23 cellular contexts compared by ENCODE assay signal in genomic region chr11:8122173-8122572, GRCh38. TPM values are rescaled to one million over a fixed set of nuclear protein-coding genes. Genes with fewer than 3 reads are reported as not detected.
DNase-seq lines count a peak whose midpoint lies in the region; ATAC-seq, FAIRE-seq and TF ChIP-seq lines count a peak whose summit lies in the region.
"Had no signal": no experiment of that assay in that cellular context is flagged by ENCODE, and none has a peak within 500 bp of the region (broad histone marks: within the 10 kb centered on the region; RNA-seq: fewer than 3 reads in every experiment).

No MANE protein-coding gene starts in this region.

- DNase-seq in HepG2 (ENCODE audit: low spot score), result no peak
- DNase-seq in right lobe of liver, result no peak
- DNase-seq in K562 (ENCODE audit: extremely low read depth in 1 of 4, low spot score in 3 of 4), result no peak
- no peak for DNase-seq in aorta
- DNase-seq in GM23338 (ENCODE audit: low spot score), result no peak
- DNase-seq: ACHN; BE2C; C1 segment of cervical spinal cord; Caco-2; Calu3; CD4-positive, alpha-beta memory T cell; CD4-positive, CD25-positive, alpha-beta regulatory T cell; DMS79 treated with DMSO at 0.1 percent for 48 hours; GF-D8 had no signal

- no peaks in the 10 kb centered on the region for H3K4me1 Mint-ChIP-seq in GM23338
- H3K4me1 Mint-ChIP-seq: CD14-positive monocyte; CD4-positive, CD25-positive, alpha-beta regulatory T cell had no signal

- TF ChIP-seq CTCF in HepG2 (CRISPR knock-in tag; IDR thresholded peaks at IDR 0.05), result no peak
- no peak for TF ChIP-seq CTCF in right lobe of liver (IDR thresholded peaks at IDR 0.05)
- no peak for TF ChIP-seq CTCF in K562 (IDR thresholded peaks at IDR 0.05 in 2 of 3, conservative IDR thresholded peaks at IDR 0.05 in 1 of 3; ENCODE audit: insufficient read depth in 2 of 3, low read depth in 1 of 3, low read length in 3 of 3)
- no peak for TF ChIP-seq CTCF in GM23338 (conservative IDR thresholded peaks at IDR 0.05; ENCODE audit: low read depth in 2 of 2)

- intact Hi-C loops in HepG2 (cut with micrococcal nuclease; ENCODE audit: unreplicated experiment) (no loop called here), right lobe of liver (cut with DNase I) (no loop called here), K562 (cut with micrococcal nuclease) (no loop called here), aorta (cut with DNase I) (no loop called here)

- CTCF ChIA-PET in HepG2 (lab: Yijun Ruan, JAX; ENCODE audit: low intra/inter-chr PET ratio, low total read pairs) (no interaction called here), K562 (lab: Yijun Ruan, JAX; ENCODE audit: low intra/inter-chr PET ratio) (no interaction called here)

- no peaks in the 10 kb centered on the region for H3K9me2 ChIP-seq in GM23338 (ENCODE audit: insufficient read depth)

- TF ChIP-seq POLR2A in HepG2 (IDR thresholded peaks at IDR 0.05; ENCODE audit: insufficient read depth in 1 of 2, low read depth in 2 of 2, low read length in 2 of 2), result no peak
- TF ChIP-seq POLR2A in right lobe of liver (IDR thresholded peaks at IDR 0.05), result no peak
- no peak for TF ChIP-seq POLR2A in K562 (conservative IDR thresholded peaks at IDR 0.05)

- H2AFZ ChIP-seq in HepG2 (ENCODE audit: low read length) (no peak overlapping the region), K562 (ENCODE audit: low read depth, low read length) (no peak overlapping the region), GM23338 (no peak overlapping the region)

- H3K9ac ChIP-seq in HepG2 (ENCODE audit: insufficient read depth, low read depth, low read length) (no peak overlapping the region), K562 (ENCODE audit: insufficient read depth in 1 of 2, low read depth in 2 of 2, low read length in 2 of 2) (no peak overlapping the region)
- H3K9ac ChIP-seq: BLaER1 had no signal

- no peaks in the 10 kb centered on the region for H3K79me2 ChIP-seq in HepG2 (ENCODE audit: insufficient read depth, low read length)
- no peaks in the 10 kb centered on the region for H3K79me2 ChIP-seq in K562 (ENCODE audit: control insufficient read depth, insufficient read depth, low read length)
- no peaks in the 10 kb centered on the region for H3K79me2 ChIP-seq in GM23338 (replicated peaks; ENCODE audit: insufficient read depth)

- no peaks in the 10 kb centered on the region for H3F3A ChIP-seq in GM23338 (replicated peaks; ENCODE audit: low read depth)

- H3K27ac Mint-ChIP-seq in GM23338, result no peak overlapping the region
- H3K27ac Mint-ChIP-seq: CD14-positive monocyte; CD4-positive, CD25-positive, alpha-beta regulatory T cell had no signal

- TF ChIP-seq RAD21 in HepG2 (CRISPR knock-in tag; IDR thresholded peaks at IDR 0.05) (no peak), K562 (CRISPR knock-in tag; conservative IDR thresholded peaks at IDR 0.05 in 1 of 2, IDR thresholded peaks at IDR 0.05 in 1 of 2) (no peak)

- peaks cover 11% of the 10 kb centered on the region; the same call in 2 of the 3 replicates for H3K36me3 Mint-ChIP-seq in GM23338 (ENCODE audit: low read depth)
- H3K36me3 Mint-ChIP-seq: CD14-positive monocyte had no signal

- H3K4me3 ChIP-seq in HepG2 (replicated peaks in 1 of 3; ENCODE audit: insufficient read depth in 1 of 3, low read depth in 2 of 3, low read length in 3 of 3), result no peak overlapping the region
- H3K4me3 ChIP-seq in right lobe of liver, result no peak overlapping the region
- no peak overlapping the region for H3K4me3 ChIP-seq in K562
- no peak overlapping the region for H3K4me3 ChIP-seq in aorta (ENCODE audit: low read length in 2 of 2)
- H3K4me3 ChIP-seq in GM23338, result no peak overlapping the region
- H3K4me3 ChIP-seq: BLaER1 had no signal

- H3K27me3 ChIP-seq in HepG2 (ENCODE audit: control insufficient read depth in 1 of 2, insufficient read depth in 2 of 2, low read length in 2 of 2) (no peaks in the 10 kb centered on the region), right lobe of liver (no peaks in the 10 kb centered on the region), K562 (ENCODE audit: control insufficient read depth in 2 of 2, insufficient read depth in 2 of 2, low read length in 2 of 2) (no peaks in the 10 kb centered on the region; a peak in 1 of 5 replicates), aorta (ENCODE audit: control insufficient read depth in 1 of 2, insufficient read depth in 2 of 2, low read length in 1 of 2) (no peaks in the 10 kb centered on the region), GM23338 (ENCODE audit: insufficient read depth) (no peaks in the 10 kb centered on the region)
- H3K27me3 ChIP-seq: BE2C, BLaER1 had no signal

- no peaks in the 10 kb centered on the region for H3K4me1 ChIP-seq in HepG2 (ENCODE audit: insufficient read depth, low read length)
- H3K4me1 ChIP-seq in right lobe of liver, result no peaks in the 10 kb centered on the region
- H3K4me1 ChIP-seq in K562 (replicated peaks in 1 of 2; ENCODE audit: control insufficient read depth in 2 of 2, insufficient read depth in 2 of 2, low read length in 2 of 2), result no peaks in the 10 kb centered on the region
- no peaks in the 10 kb centered on the region for H3K4me1 ChIP-seq in aorta (ENCODE audit: control insufficient read depth in 1 of 2, insufficient read depth in 2 of 2, low read length in 2 of 2)
- no peaks in the 10 kb centered on the region for H3K4me1 ChIP-seq in GM23338 (ENCODE audit: insufficient read depth)
- H3K4me1 ChIP-seq: BE2C, BLaER1, Caco-2 had no signal

- H3K36me3 ChIP-seq in HepG2 (replicated peaks in 1 of 2; ENCODE audit: control insufficient read depth in 1 of 2, insufficient read depth in 2 of 2, low read length in 2 of 2), result no peaks in the 10 kb centered on the region
- no peaks in the 10 kb centered on the region for H3K36me3 ChIP-seq in right lobe of liver
- no peaks in the 10 kb centered on the region for H3K36me3 ChIP-seq in K562 (ENCODE audit: control insufficient read depth, insufficient read depth, low read length)
- no peaks in the 10 kb centered on the region for H3K36me3 ChIP-seq in aorta (ENCODE audit: control insufficient read depth in 1 of 2, insufficient read depth in 2 of 2, low read length in 1 of 2)
- H3K36me3 ChIP-seq in GM23338 (ENCODE audit: insufficient read depth), result no peaks in the 10 kb centered on the region
- H3K36me3 ChIP-seq: BE2C, BLaER1 had no signal

- FAIRE-seq in HepG2 (lab: Jason Lieb, UNC), result no peak
- FAIRE-seq in K562 (lab: Jason Lieb, UNC), result no peak
- FAIRE-seq: D721Med, G401.6, GM12891, GM19239 had no signal

- in situ Hi-C loops in HepG2 (cut with HindIII; ENCODE audit: extremely low pct_ligation_motif_present, low pct_unique_long_range_greater_than_20kb) (no loop called here), K562 (cut with MboI) (no loop called here)

- H3K9me3 ChIP-seq in HepG2 (ENCODE audit: low read length) (no peaks in the 10 kb centered on the region), right lobe of liver (no peaks in the 10 kb centered on the region), K562 (replicated peaks; ENCODE audit: control insufficient read depth, insufficient read depth, low read depth, low read length) (no peaks in the 10 kb centered on the region), aorta (ENCODE audit: control insufficient read depth, low read length) (no peaks in the 10 kb centered on the region)
- H3K9me3 ChIP-seq: BE2C, Caco-2 had no signal

- WGBS in HepG2 (ENCODE audit: low lambda C conversion rate), result 0% methylated on average over 1 of the region's 1 CpG
- WGBS in right lobe of liver (ENCODE audit: insufficient coverage, low coverage, low lambda C conversion rate, missing lambda C conversion rate), result 87% methylated on average over 1 of the region's 1 CpG
- 0% methylated on average over 1 of the region's 1 CpG for WGBS in K562 (ENCODE audit: insufficient coverage, low coverage, missing lambda C conversion rate)
- WGBS in aorta, 2 donors, result 72 to 74% methylated on average over 1 of the region's 1 CpG

- H3K27me3 Mint-ChIP-seq in GM23338 (ENCODE audit: insufficient read depth, low read depth, poor library complexity), result no peaks in the 10 kb centered on the region
- H3K27me3 Mint-ChIP-seq: CD4-positive, alpha-beta memory T cell; CD4-positive, CD25-positive, alpha-beta regulatory T cell had no signal

- BruUV-seq in HepG2 (replicated peaks; lab: Mats Ljungman, UMichigan) (no TSS peak), K562 (replicated peaks; lab: Mats Ljungman, UMichigan) (no TSS peak)

- no peak for TF ChIP-seq EP300 in HepG2 (IDR thresholded peaks at IDR 0.05; ENCODE audit: low read depth in 2 of 2, low read length in 2 of 2)
- no peak for TF ChIP-seq EP300 in HepG2 (CRISPR knock-in tag; IDR thresholded peaks at IDR 0.05; ENCODE audit: borderline replicate concordance)
- TF ChIP-seq EP300 in K562 (IDR thresholded peaks at IDR 0.05; ENCODE audit: low read length), result no peak

- H3K4me3 Mint-ChIP-seq in GM23338, result no peak overlapping the region
- H3K4me3 Mint-ChIP-seq: CD14-positive monocyte; CD4-positive, alpha-beta memory T cell; CD4-positive, CD25-positive, alpha-beta regulatory T cell had no signal

- H3K4me2 ChIP-seq in HepG2 (ENCODE audit: low read depth, low read length) (no peak overlapping the region), K562 (ENCODE audit: insufficient read depth, low read length) (no peak overlapping the region), GM23338 (no peak overlapping the region)
- H3K4me2 ChIP-seq: BLaER1 had no signal

- ATAC-seq in HepG2 (no peak), right lobe of liver (no peak), K562 (no peak), aorta (ENCODE audit: low FRiP score) (no peak), GM23338 (no peak)

- H3K9me1 ChIP-seq in K562 (ENCODE audit: control insufficient read depth, insufficient read depth, low read length), result no peaks in the 10 kb centered on the region

- no peaks in the 10 kb centered on the region for H4K20me1 ChIP-seq in HepG2 (ENCODE audit: insufficient read depth, low read length)
- no peaks in the 10 kb centered on the region for H4K20me1 ChIP-seq in K562 (replicated peaks; ENCODE audit: control insufficient read depth, insufficient read depth, low read length)
- H4K20me1 ChIP-seq in GM23338 (replicated peaks; ENCODE audit: insufficient read depth), result no peaks in the 10 kb centered on the region; the same call in 1 of the 2 replicates
- H4K20me1 ChIP-seq: BLaER1 had no signal

- POLR2A ChIA-PET in HepG2 (lab: Yijun Ruan, JAX), result no interaction called here
- POLR2A ChIA-PET in K562 (lab: Yijun Ruan, JAX), result interaction anchor here (1.1 kb wide), 1 partner anchor 23 kb away, joined by 3 read pairs; no protein-coding TSS in a partner anchor

- H3K27ac ChIP-seq in HepG2 (ENCODE audit: extremely low read length, insufficient read depth, low read length) (no peak overlapping the region), right lobe of liver (no peak overlapping the region), K562 (ENCODE audit: extremely low read depth, low read depth, low read length) (no peak overlapping the region), aorta (ENCODE audit: low read depth in 1 of 2, low read length in 2 of 2) (no peak overlapping the region), GM23338 (ENCODE audit: low read depth) (no peak overlapping the region)
- H3K27ac ChIP-seq: 22Rv1, BLaER1 had no signal

- H3K9me3 Mint-ChIP-seq in GM23338, result peaks cover 3% of the 10 kb centered on the region; the same call in 1 of the 3 replicates

RNA-seq across cellular contexts. Expression of gene TUB, which starts 41.2 kb away (rescaled TPM):
- 5.4 and 5.6 TPM in 2 replicates for total RNA-seq in HepG2 (2016; rRNA removed; fragmentation: Illumina TruSeq; extraction: Trizol)
- total RNA-seq in HepG2 (2016; cell fraction: cytosol; rRNA removed; fragmentation: Illumina TruSeq; extraction: Trizol; ENCODE audit: low read depth), result 0.40 and 0.44 TPM in 2 replicates
- 5.3 and 5.6 TPM in 2 replicates for total RNA-seq in HepG2 (2016; cell fraction: insoluble cytoplasmic fraction; rRNA removed; fragmentation: Illumina TruSeq; extraction: Trizol)
- total RNA-seq in HepG2 (2016; cell fraction: membrane; rRNA removed; fragmentation: Illumina TruSeq; extraction: Trizol), result 3.0 and 3.1 TPM in 2 replicates
- total RNA-seq in HepG2 (2016; cell fraction: nucleus; rRNA removed; fragmentation: Illumina TruSeq; extraction: Trizol), result 4.7 and 5.3 TPM in 2 replicates
- 4.3 and 4.8 TPM in 2 replicates for polyA plus RNA-seq in HepG2 (2011; rRNA removed)
- polyA plus RNA-seq in HepG2 (2011; cell fraction: cytosol; rRNA removed), result 2.8 and 2.9 TPM in 2 replicates
- 10.1 and 11.7 TPM in 2 replicates for polyA plus RNA-seq in HepG2 (2011; cell fraction: nucleus; rRNA removed)
- 2.4 and 2.6 TPM in 2 replicates for polyA plus RNA-seq in HepG2 (2012)
- polyA plus RNA-seq in HepG2 (2016; cell fraction: cytosol; fragmentation: Illumina TruSeq; extraction: Trizol; ENCODE audit: low read depth), result 0.19 and 0.22 TPM in 2 replicates
- polyA plus RNA-seq in HepG2 (2016; cell fraction: insoluble cytoplasmic fraction; fragmentation: Illumina TruSeq; extraction: Trizol; ENCODE audit: low read depth), result 3.2 and 3.5 TPM in 2 replicates
- polyA plus RNA-seq in HepG2 (2016; cell fraction: membrane; fragmentation: Illumina TruSeq; extraction: Trizol; ENCODE audit: low read depth), result 0.88 and 0.95 TPM in 2 replicates
- 6.7 and 6.8 TPM in 2 replicates for polyA plus RNA-seq in HepG2 (2016; cell fraction: nucleus; fragmentation: Illumina TruSeq; extraction: Trizol; ENCODE audit: insufficient read depth, low read depth)
- 8.1 TPM in 1 of 2 replicates, not detected in the other for polyA minus RNA-seq in HepG2 (2011; rRNA and poly(A)+ RNA removed; ENCODE audit: low replicate concordance)
- polyA minus RNA-seq in HepG2 (2011; cell fraction: cytosol; rRNA and poly(A)+ RNA removed), result 3.9 and 4.5 TPM in 2 replicates
- 4.9 and 5.2 TPM in 2 replicates for polyA minus RNA-seq in HepG2 (2011; cell fraction: nucleus; rRNA and poly(A)+ RNA removed)
- total RNA-seq in right lobe of liver, result 1 to 10 TPM in 2 of 6 experiments, under 1 TPM in 4; 0.42 to 3.1 (median 0.89) TPM
- not detected in 2 replicates for total RNA-seq in K562 (2011; cell fraction: chromatin; rRNA removed; ENCODE audit: low replicate concordance)
- total RNA-seq in K562 (2011; cell fraction: nucleolus; rRNA removed), result not detected in 2 replicates
- not detected in 2 replicates for total RNA-seq in K562 (2011; cell fraction: nucleoplasm; rRNA removed)
- total RNA-seq in K562 (2014; rRNA removed), result not detected in 2 replicates
- not detected in 2 replicates for total RNA-seq in K562 (2014; rRNA removed; fragmentation: Illumina TruSeq; extraction: Trizol)
- not detected in 2 replicates for total RNA-seq in K562 (2015; rRNA removed; fragmentation: Illumina TruSeq; extraction: Trizol)
- total RNA-seq in K562 (2021), result not detected in 2 replicates
- not detected in 2 replicates for polyA plus RNA-seq in K562 (2011; rRNA removed)
- 0.01 TPM in 1 of 2 replicates, not detected in the other for polyA plus RNA-seq in K562 (2011; cell fraction: cytosol; rRNA removed)
- 0.04 TPM in 1 of 2 replicates, not detected in the other for polyA plus RNA-seq in K562 (2011; cell fraction: nucleus; rRNA removed)
- 0.01 TPM in 1 of 2 replicates, not detected in the other for polyA plus RNA-seq in K562 (2012)
- polyA plus RNA-seq in K562 (2014; fragmentation: Illumina TruSeq; extraction: Trizol), result not detected in 2 replicates
- not detected for polyA plus RNA-seq in K562 (2014; fragmentation: Nextera tagmentation; extraction: Ambion mirVana)
- not detected in 2 replicates for polyA plus RNA-seq in K562 (2014; rRNA removed)
- polyA minus RNA-seq in K562 (2011; rRNA and poly(A)+ RNA removed), result not detected in 2 replicates
- not detected in 2 replicates for polyA minus RNA-seq in K562 (2011; cell fraction: cytosol; rRNA and poly(A)+ RNA removed)
- polyA minus RNA-seq in K562 (2011; cell fraction: nucleus; rRNA and poly(A)+ RNA removed), result not detected in 2 replicates
- total RNA-seq in aorta, result 10 to 100 TPM in 1 of 2 donors, 1 to 10 TPM in 1; 5.9 to 12.9 TPM
- 1 to 10 TPM; 1.5 to 4.0 TPM for polyA plus RNA-seq in aorta
- total RNA-seq in GM23338 (2014; rRNA removed; shearing (Covaris generic)), result 23.7 and 30.4 TPM in 2 replicates
- polyA plus RNA-seq in GM23338 (2016; fragmentation: Nextera tagmentation; extraction: Ambion mirVana), result 5.0 and 5.5 TPM in 2 replicates
- total RNA-seq: Caco-2 had no signal
- polyA plus RNA-seq: CD14-positive monocyte had no signal

RNA-seq across cellular contexts. Expression of gene RIC3, which starts 46.7 kb away (rescaled TPM):
- total RNA-seq in HepG2 (2016; rRNA removed; fragmentation: Illumina TruSeq; extraction: Trizol), result not detected in 2 replicates
- not detected in 2 replicates for total RNA-seq in HepG2 (2016; cell fraction: cytosol; rRNA removed; fragmentation: Illumina TruSeq; extraction: Trizol; ENCODE audit: low read depth)
- total RNA-seq in HepG2 (2016; cell fraction: insoluble cytoplasmic fraction; rRNA removed; fragmentation: Illumina TruSeq; extraction: Trizol), result not detected in 2 replicates
- not detected in 2 replicates for total RNA-seq in HepG2 (2016; cell fraction: membrane; rRNA removed; fragmentation: Illumina TruSeq; extraction: Trizol)
- not detected in 2 replicates for total RNA-seq in HepG2 (2016; cell fraction: nucleus; rRNA removed; fragmentation: Illumina TruSeq; extraction: Trizol)
- polyA plus RNA-seq in HepG2 (2011; rRNA removed), result not detected in 2 replicates
- not detected in 2 replicates for polyA plus RNA-seq in HepG2 (2011; cell fraction: cytosol; rRNA removed)
- polyA plus RNA-seq in HepG2 (2011; cell fraction: nucleus; rRNA removed), result not detected in 2 replicates
- not detected in 2 replicates for polyA plus RNA-seq in HepG2 (2012)
- polyA plus RNA-seq in HepG2 (2016; cell fraction: cytosol; fragmentation: Illumina TruSeq; extraction: Trizol; ENCODE audit: low read depth), result not detected in 2 replicates
- not detected in 2 replicates for polyA plus RNA-seq in HepG2 (2016; cell fraction: insoluble cytoplasmic fraction; fragmentation: Illumina TruSeq; extraction: Trizol; ENCODE audit: low read depth)
- polyA plus RNA-seq in HepG2 (2016; cell fraction: membrane; fragmentation: Illumina TruSeq; extraction: Trizol; ENCODE audit: low read depth), result not detected in 2 replicates
- 0.40 TPM in 1 of 2 replicates, not detected in the other for polyA plus RNA-seq in HepG2 (2016; cell fraction: nucleus; fragmentation: Illumina TruSeq; extraction: Trizol; ENCODE audit: insufficient read depth, low read depth)
- polyA minus RNA-seq in HepG2 (2011; rRNA and poly(A)+ RNA removed; ENCODE audit: low replicate concordance), result not detected in 2 replicates
- polyA minus RNA-seq in HepG2 (2011; cell fraction: cytosol; rRNA and poly(A)+ RNA removed), result not detected in 2 replicates
- not detected in 2 replicates for polyA minus RNA-seq in HepG2 (2011; cell fraction: nucleus; rRNA and poly(A)+ RNA removed)
- 1 to 10 TPM; 1.4 to 7.3 (median 3.6) TPM for total RNA-seq in right lobe of liver
- total RNA-seq in K562 (2011; cell fraction: chromatin; rRNA removed; ENCODE audit: low replicate concordance), result not detected in 2 replicates
- total RNA-seq in K562 (2011; cell fraction: nucleolus; rRNA removed), result not detected in 2 replicates
- total RNA-seq in K562 (2011; cell fraction: nucleoplasm; rRNA removed), result not detected in 2 replicates
- not detected in 2 replicates for total RNA-seq in K562 (2014; rRNA removed)
- 0.29 TPM in 1 of 2 replicates, not detected in the other for total RNA-seq in K562 (2014; rRNA removed; fragmentation: Illumina TruSeq; extraction: Trizol)
- not detected in 2 replicates for total RNA-seq in K562 (2015; rRNA removed; fragmentation: Illumina TruSeq; extraction: Trizol)
- total RNA-seq in K562 (2021), result 0.11 and 0.16 TPM in 2 replicates
- polyA plus RNA-seq in K562 (2011; rRNA removed), result 0.03 TPM in 2 replicates
- polyA plus RNA-seq in K562 (2011; cell fraction: cytosol; rRNA removed), result not detected in 2 replicates
- polyA plus RNA-seq in K562 (2011; cell fraction: nucleus; rRNA removed), result 0.14 TPM in 1 of 2 replicates, not detected in the other
- polyA plus RNA-seq in K562 (2012), result 0.05 and 0.33 TPM in 2 replicates
- polyA plus RNA-seq in K562 (2014; fragmentation: Illumina TruSeq; extraction: Trizol), result not detected in 2 replicates
- under 1 TPM; 0.03 to 0.14 TPM for polyA plus RNA-seq in K562 (2014; fragmentation: Nextera tagmentation; extraction: Ambion mirVana)
- polyA plus RNA-seq in K562 (2014; rRNA removed), result 0.05 and 0.07 TPM in 2 replicates
- polyA minus RNA-seq in K562 (2011; rRNA and poly(A)+ RNA removed), result not detected in 2 replicates
- not detected in 2 replicates for polyA minus RNA-seq in K562 (2011; cell fraction: cytosol; rRNA and poly(A)+ RNA removed)
- not detected in 2 replicates for polyA minus RNA-seq in K562 (2011; cell fraction: nucleus; rRNA and poly(A)+ RNA removed)
- total RNA-seq in aorta, result 10 to 100 TPM in 1 of 2 donors, 1 to 10 TPM in 1; 7.8 to 13.1 TPM
- 1 to 10 TPM; 2.9 to 8.3 TPM for polyA plus RNA-seq in aorta
- 17.8 and 27.4 TPM in 2 replicates for total RNA-seq in GM23338 (2014; rRNA removed; shearing (Covaris generic))
- polyA plus RNA-seq in GM23338 (2016; fragmentation: Nextera tagmentation; extraction: Ambion mirVana), result 21.1 and 21.3 TPM in 2 replicates
- total RNA-seq: A673, Caco-2 had no signal
- polyA plus RNA-seq: AG04450, CD14-positive monocyte had no signal

Comparison
In these comparisons a context has a peak if more than half of its experiments do, and no peak if none do; other contexts are left out.
1. Of the 241 proteins assayed by ChIP-seq in both HepG2 and K562: peak only in HepG2: MAFK; only in K562: MAFG; in both: MAFF; in neither: 238.